ENCODE assay signal across 1 cellular context in the genomic region with DNA sequence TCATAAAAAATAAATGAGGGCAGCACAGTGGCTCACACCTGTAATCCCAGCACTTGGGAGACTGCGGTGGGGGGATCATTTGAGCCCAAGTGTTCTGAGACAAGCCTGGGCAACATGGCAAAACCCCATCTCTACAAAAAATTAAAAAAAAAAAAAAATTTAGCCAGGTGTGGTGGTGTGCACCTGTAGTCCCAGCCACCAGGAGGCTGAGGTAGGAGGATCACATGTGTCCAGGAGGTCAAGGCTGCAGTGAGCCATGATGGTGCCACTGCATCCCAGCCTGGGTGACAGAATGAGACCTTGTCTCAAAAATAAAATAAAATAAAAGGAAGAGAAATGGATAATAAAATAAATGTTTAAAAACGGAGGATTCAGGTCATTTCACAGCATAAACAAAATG.
TF ChIP-seq lines count a peak whose summit lies in the region.

No MANE protein-coding gene starts in this region.

TF ChIP-seq in K562, 482 proteins besides CTCF, POLR2A, EP300 and RAD21 (continued from another document):
- TF ChIP-seq, protein P1, sequence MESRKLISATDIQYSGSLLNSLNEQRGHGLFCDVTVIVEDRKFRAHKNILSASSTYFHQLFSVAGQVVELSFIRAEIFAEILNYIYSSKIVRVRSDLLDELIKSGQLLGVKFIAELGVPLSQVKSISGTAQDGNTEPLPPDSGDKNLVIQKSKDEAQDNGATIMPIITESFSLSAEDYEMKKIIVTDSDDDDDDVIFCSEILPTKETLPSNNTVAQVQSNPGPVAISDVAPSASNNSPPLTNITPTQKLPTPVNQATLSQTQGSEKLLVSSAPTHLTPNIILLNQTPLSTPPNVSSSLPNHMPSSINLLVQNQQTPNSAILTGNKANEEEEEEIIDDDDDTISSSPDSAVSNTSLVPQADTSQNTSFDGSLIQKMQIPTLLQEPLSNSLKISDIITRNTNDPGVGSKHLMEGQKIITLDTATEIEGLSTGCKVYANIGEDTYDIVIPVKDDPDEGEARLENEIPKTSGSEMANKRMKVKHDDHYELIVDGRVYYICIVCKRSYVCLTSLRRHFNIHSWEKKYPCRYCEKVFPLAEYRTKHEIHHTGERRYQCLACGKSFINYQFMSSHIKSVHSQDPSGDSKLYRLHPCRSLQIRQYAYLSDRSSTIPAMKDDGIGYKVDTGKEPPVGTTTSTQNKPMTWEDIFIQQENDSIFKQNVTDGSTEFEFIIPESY (CRISPR knock-in tag; IDR thresholded peaks at IDR 0.05): no peak
- TF ChIP-seq FOXK1 (CRISPR knock-in tag; IDR thresholded peaks at IDR 0.05; ENCODE audit: borderline replicate concordance): no peak
- TF ChIP-seq, protein P2, sequence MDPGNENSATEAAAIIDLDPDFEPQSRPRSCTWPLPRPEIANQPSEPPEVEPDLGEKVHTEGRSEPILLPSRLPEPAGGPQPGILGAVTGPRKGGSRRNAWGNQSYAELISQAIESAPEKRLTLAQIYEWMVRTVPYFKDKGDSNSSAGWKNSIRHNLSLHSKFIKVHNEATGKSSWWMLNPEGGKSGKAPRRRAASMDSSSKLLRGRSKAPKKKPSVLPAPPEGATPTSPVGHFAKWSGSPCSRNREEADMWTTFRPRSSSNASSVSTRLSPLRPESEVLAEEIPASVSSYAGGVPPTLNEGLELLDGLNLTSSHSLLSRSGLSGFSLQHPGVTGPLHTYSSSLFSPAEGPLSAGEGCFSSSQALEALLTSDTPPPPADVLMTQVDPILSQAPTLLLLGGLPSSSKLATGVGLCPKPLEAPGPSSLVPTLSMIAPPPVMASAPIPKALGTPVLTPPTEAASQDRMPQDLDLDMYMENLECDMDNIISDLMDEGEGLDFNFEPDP (CRISPR knock-in tag; IDR thresholded peaks at IDR 0.05): no peak
- TF ChIP-seq FOSL1 (tag; conservative IDR thresholded peaks at IDR 0.05): no peak
TF ChIP-seq in K562: peak in this region for 0.
